8 cellular contexts compared by ENCODE assay signal in the genomic region with DNA sequence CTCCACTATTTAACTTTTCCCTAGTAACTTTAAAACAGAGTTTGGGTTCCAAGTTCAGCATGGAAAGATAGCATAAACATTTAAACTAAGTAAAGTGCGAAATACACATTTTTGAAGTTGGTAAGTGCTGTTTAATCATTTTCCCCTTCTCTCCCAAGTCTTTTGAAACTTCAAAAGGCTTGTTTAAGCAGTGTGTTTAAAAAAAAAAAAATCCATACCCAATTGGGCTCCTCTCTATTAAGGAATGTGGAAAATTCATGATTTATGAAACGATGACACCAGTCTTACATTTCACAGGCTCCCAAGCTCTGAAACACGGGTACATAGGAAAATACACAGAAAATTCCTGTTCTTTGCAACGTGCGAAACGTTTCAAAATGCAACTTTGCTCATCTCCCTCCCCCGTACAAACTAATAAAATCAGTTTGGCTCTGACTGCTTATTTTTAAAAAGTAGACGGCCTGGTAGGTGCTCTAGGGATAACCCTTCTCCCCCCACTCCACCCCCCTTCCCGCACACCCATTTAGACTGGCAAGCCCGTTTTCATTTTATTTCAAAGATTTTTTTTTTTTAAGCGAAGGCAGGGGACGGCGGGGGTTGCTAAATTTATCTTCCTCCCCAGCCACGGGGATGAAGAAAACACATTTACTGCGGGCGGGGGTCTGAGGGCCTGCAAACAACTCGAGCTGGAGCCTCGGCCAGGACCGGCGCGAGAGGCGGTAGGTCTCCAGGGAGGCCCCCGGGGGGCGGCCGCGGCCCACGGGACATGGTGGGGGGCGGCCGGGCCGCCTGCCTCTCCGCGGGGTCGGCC. TPM values are rescaled to one million over a fixed set of nuclear protein-coding genes. Genes with fewer than 3 reads are reported as not detected.
DNase-seq lines count a peak whose midpoint lies in the region; ATAC-seq and TF ChIP-seq lines count a peak whose summit lies in the region.

No MANE protein-coding gene starts in this region.

- H3K4me2 ChIP-seq in BLaER1 = peak overlapping the region; percentile 88

- peaks cover 9% of the 10 kb centered on the region; the same call in 1 of the 2 replicates for H3K36me3 ChIP-seq in BLaER1
- no peaks in the 10 kb centered on the region for H3K36me3 ChIP-seq in urinary bladder (ENCODE audit: insufficient read depth)

- H3K27ac ChIP-seq in BLaER1 (peak overlapping the region; percentile 100), coronary artery (peak overlapping the region; percentile 99 to 100), urinary bladder (ENCODE audit: low read depth) (peak overlapping the region; percentile 99)

- H3K9ac ChIP-seq in BLaER1 = peak overlapping the region; percentile 100

- no peaks in the 10 kb centered on the region for H3K27me3 ChIP-seq in BLaER1

- H4K20me1 ChIP-seq in BLaER1 = peaks cover 34% of the 10 kb centered on the region

- H3K4me1 ChIP-seq in BLaER1 = peaks cover 71% of the 10 kb centered on the region
- peaks cover 2% of the 10 kb centered on the region for H3K4me1 ChIP-seq in urinary bladder (ENCODE audit: insufficient read depth)

- no peak for TF ChIP-seq CTCF in coronary artery (IDR thresholded peaks at IDR 0.05)

- H3K9me3 ChIP-seq in BLaER1 = no peaks in the 10 kb centered on the region

- WGBS in urinary bladder = 1% methylated on average over 33 of the region's 33 CpGs

- DNase-seq in RPMI7951 (ENCODE audit: low read depth) (peak; percentile 28), coronary artery (ENCODE audit: low spot score) (no peak), midbrain (lab: John Stamatoyannopoulos, UW) (peak; percentile 42), T-helper 9 cell (no peak)

- peak; percentile 2 for ATAC-seq in GM21619 (IDR thresholded peaks at IDR 0.05; ENCODE audit: unreplicated experiment)
- ATAC-seq in GM21447 (IDR thresholded peaks at IDR 0.05; ENCODE audit: unreplicated experiment) = no peak

- peak overlapping the region; percentile 83 for H3K4me3 ChIP-seq in BLaER1
- peak overlapping the region; percentile 85 for H3K4me3 ChIP-seq in coronary artery
- peak overlapping the region; percentile 72 for H3K4me3 ChIP-seq in urinary bladder (ENCODE audit: low read depth, low read length)

RNA-seq across cellular contexts. Expression of a gene that starts 0.8 kb away (rescaled TPM):
- total RNA-seq in RPMI7951 (2014; rRNA removed; shearing (Covaris generic)) = 36.9 and 37.6 TPM in 2 replicates
- total RNA-seq in urinary bladder = 112 TPM
- polyA plus RNA-seq in urinary bladder = 14.0 TPM

Comparison
In these comparisons a context has a peak if more than half of its experiments do, and no peak if none do; other contexts are left out.
1. DNase-seq: peak in RPMI7951 (single experiment) and midbrain (single experiment); none in coronary artery (single experiment) and T-helper 9 cell (single experiment).
2. Peak in every context shown above with its lines, with median percentiles within 50 percentile points of each other: H3K27ac ChIP-seq and H3K4me3 ChIP-seq.